1 cellular context compared by ENCODE assay signal in the genomic region with DNA sequence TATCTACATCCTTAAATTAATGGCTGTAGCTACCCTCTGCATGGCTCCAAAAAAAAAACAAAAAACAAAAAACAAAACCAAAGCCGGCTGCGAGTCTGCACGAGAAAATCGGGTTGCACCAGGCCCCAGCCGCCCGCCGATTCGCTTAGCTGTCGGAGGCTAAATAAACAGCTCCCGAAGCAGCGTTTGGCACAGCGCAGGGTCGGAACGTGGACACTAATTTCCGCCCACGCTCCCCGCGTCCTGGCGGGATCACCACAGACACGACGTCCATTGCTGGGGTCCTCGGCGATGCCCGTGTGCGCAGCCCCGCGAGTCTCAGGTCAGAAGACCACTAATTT.
TF ChIP-seq lines count a peak whose summit lies in the region.

No MANE protein-coding gene starts in this region.

TF ChIP-seq in HepG2, 621 proteins besides CTCF, POLR2A, EP300 and RAD21 (continued from another document and continues in another):
- TF ChIP-seq, protein P1, sequence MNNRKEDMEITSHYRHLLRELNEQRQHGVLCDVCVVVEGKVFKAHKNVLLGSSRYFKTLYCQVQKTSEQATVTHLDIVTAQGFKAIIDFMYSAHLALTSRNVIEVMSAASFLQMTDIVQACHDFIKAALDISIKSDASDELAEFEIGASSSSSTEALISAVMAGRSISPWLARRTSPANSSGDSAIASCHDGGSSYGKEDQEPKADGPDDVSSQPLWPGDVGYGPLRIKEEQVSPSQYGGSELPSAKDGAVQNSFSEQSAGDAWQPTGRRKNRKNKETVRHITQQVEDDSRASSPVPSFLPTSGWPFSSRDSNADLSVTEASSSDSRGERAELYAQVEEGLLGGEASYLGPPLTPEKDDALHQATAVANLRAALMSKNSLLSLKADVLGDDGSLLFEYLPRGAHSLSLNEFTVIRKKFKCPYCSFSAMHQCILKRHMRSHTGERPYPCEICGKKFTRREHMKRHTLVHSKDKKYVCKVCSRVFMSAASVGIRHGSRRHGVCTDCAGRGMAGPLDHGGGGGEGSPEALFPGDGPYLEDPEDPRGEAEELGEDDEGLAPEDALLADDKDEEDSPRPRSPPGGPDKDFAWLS (CRISPR knock-in tag; IDR thresholded peaks at IDR 0.05; ENCODE audit: borderline replicate concordance): 0 out of 2 replicates have a peak, but pooled peaks have one; percentile 13
- TF ChIP-seq ZNF274 (CRISPR knock-in tag; IDR thresholded peaks at IDR 0.05): no peak
- TF ChIP-seq, protein P2, sequence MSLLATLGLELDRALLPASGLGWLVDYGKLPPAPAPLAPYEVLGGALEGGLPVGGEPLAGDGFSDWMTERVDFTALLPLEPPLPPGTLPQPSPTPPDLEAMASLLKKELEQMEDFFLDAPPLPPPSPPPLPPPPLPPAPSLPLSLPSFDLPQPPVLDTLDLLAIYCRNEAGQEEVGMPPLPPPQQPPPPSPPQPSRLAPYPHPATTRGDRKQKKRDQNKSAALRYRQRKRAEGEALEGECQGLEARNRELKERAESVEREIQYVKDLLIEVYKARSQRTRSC (CRISPR knock-in tag; IDR thresholded peaks at IDR 0.05; ENCODE audit: low read depth): peak; percentile 80; the same call in 1 of the 2 replicates
- TF ChIP-seq SRY (CRISPR knock-in tag; IDR thresholded peaks at IDR 0.05): no peak
- TF ChIP-seq, protein P3, sequence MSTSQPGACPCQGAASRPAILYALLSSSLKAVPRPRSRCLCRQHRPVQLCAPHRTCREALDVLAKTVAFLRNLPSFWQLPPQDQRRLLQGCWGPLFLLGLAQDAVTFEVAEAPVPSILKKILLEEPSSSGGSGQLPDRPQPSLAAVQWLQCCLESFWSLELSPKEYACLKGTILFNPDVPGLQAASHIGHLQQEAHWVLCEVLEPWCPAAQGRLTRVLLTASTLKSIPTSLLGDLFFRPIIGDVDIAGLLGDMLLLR (CRISPR knock-in tag; IDR thresholded peaks at IDR 0.05): peak; percentile 32; the same call in 1 of the 2 replicates
- TF ChIP-seq CBX5 (CRISPR knock-in tag; IDR thresholded peaks at IDR 0.05; ENCODE audit: borderline replicate concordance): peak; percentile 13; the same call in 1 of the 2 replicates
- no peak for TF ChIP-seq SP4 (CRISPR knock-in tag; IDR thresholded peaks at IDR 0.05)
- no peak for TF ChIP-seq TEAD3 (CRISPR knock-in tag; optimal IDR thresholded peaks at IDR 0.05; ENCODE audit: borderline replicate concordance)
- TF ChIP-seq ZC3H4 (CRISPR knock-in tag; IDR thresholded peaks at IDR 0.05; ENCODE audit: borderline replicate concordance): no peak; the same call in 1 of the 2 replicates
- no peak for TF ChIP-seq ATF7 (IDR thresholded peaks at IDR 0.05)
- no peak for TF ChIP-seq ATF7 (CRISPR knock-in tag; IDR thresholded peaks at IDR 0.05)
- TF ChIP-seq U2AF1 (optimal IDR thresholded peaks at IDR 0.05; ENCODE audit: low read depth, low read length): no peak
- TF ChIP-seq PTBP1 (IDR thresholded peaks at IDR 0.05; ENCODE audit: low read depth, low read length, poor library complexity, severe bottlenecking): peak; percentile 48
- TF ChIP-seq, protein P4, sequence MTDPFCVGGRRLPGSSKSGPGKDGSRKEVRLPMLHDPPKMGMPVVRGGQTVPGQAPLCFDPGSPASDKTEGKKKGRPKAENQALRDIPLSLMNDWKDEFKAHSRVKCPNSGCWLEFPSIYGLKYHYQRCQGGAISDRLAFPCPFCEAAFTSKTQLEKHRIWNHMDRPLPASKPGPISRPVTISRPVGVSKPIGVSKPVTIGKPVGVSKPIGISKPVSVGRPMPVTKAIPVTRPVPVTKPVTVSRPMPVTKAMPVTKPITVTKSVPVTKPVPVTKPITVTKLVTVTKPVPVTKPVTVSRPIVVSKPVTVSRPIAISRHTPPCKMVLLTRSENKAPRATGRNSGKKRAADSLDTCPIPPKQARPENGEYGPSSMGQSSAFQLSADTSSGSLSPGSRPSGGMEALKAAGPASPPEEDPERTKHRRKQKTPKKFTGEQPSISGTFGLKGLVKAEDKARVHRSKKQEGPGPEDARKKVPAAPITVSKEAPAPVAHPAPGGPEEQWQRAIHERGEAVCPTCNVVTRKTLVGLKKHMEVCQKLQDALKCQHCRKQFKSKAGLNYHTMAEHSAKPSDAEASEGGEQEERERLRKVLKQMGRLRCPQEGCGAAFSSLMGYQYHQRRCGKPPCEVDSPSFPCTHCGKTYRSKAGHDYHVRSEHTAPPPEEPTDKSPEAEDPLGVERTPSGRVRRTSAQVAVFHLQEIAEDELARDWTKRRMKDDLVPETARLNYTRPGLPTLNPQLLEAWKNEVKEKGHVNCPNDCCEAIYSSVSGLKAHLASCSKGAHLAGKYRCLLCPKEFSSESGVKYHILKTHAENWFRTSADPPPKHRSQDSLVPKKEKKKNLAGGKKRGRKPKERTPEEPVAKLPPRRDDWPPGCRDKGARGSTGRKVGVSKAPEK (CRISPR knock-in tag; IDR thresholded peaks at IDR 0.05; ENCODE audit: borderline replicate concordance): no peak; the same call in 1 of the 2 replicates
- TF ChIP-seq HMG20B (CRISPR knock-in tag; conservative IDR thresholded peaks at IDR 0.05): no peak
- no peak for TF ChIP-seq TCF7 (IDR thresholded peaks at IDR 0.05; ENCODE audit: low read depth)
- TF ChIP-seq, protein P5, sequence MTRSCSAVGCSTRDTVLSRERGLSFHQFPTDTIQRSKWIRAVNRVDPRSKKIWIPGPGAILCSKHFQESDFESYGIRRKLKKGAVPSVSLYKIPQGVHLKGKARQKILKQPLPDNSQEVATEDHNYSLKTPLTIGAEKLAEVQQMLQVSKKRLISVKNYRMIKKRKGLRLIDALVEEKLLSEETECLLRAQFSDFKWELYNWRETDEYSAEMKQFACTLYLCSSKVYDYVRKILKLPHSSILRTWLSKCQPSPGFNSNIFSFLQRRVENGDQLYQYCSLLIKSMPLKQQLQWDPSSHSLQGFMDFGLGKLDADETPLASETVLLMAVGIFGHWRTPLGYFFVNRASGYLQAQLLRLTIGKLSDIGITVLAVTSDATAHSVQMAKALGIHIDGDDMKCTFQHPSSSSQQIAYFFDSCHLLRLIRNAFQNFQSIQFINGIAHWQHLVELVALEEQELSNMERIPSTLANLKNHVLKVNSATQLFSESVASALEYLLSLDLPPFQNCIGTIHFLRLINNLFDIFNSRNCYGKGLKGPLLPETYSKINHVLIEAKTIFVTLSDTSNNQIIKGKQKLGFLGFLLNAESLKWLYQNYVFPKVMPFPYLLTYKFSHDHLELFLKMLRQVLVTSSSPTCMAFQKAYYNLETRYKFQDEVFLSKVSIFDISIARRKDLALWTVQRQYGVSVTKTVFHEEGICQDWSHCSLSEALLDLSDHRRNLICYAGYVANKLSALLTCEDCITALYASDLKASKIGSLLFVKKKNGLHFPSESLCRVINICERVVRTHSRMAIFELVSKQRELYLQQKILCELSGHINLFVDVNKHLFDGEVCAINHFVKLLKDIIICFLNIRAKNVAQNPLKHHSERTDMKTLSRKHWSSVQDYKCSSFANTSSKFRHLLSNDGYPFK (CRISPR knock-in tag; IDR thresholded peaks at IDR 0.05; ENCODE audit: borderline replicate concordance): peak; percentile 81; the same call in 1 of the 2 replicates
- peak; percentile 87; the same call in 1 of the 2 replicates for TF ChIP-seq KDM5B (CRISPR knock-in tag; IDR thresholded peaks at IDR 0.05; ENCODE audit: borderline replicate concordance)
- peak; percentile 94; the same call in 1 of the 2 replicates for TF ChIP-seq ZNF598 (CRISPR knock-in tag; IDR thresholded peaks at IDR 0.05; ENCODE audit: borderline replicate concordance)
- TF ChIP-seq, protein P6, sequence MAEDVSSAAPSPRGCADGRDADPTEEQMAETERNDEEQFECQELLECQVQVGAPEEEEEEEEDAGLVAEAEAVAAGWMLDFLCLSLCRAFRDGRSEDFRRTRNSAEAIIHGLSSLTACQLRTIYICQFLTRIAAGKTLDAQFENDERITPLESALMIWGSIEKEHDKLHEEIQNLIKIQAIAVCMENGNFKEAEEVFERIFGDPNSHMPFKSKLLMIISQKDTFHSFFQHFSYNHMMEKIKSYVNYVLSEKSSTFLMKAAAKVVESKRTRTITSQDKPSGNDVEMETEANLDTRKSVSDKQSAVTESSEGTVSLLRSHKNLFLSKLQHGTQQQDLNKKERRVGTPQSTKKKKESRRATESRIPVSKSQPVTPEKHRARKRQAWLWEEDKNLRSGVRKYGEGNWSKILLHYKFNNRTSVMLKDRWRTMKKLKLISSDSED (CRISPR knock-in tag; IDR thresholded peaks at IDR 0.05): no peak
- no peak for TF ChIP-seq KDM1A (CRISPR knock-in tag; IDR thresholded peaks at IDR 0.05)
- TF ChIP-seq, protein P7, sequence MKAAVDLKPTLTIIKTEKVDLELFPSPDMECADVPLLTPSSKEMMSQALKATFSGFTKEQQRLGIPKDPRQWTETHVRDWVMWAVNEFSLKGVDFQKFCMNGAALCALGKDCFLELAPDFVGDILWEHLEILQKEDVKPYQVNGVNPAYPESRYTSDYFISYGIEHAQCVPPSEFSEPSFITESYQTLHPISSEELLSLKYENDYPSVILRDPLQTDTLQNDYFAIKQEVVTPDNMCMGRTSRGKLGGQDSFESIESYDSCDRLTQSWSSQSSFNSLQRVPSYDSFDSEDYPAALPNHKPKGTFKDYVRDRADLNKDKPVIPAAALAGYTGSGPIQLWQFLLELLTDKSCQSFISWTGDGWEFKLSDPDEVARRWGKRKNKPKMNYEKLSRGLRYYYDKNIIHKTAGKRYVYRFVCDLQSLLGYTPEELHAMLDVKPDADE (CRISPR knock-in tag; IDR thresholded peaks at IDR 0.05): 0 out of 2 replicates have a peak, but pooled peaks have one; percentile 9
- TF ChIP-seq ZNF230 (CRISPR knock-in tag; IDR thresholded peaks at IDR 0.05): 0 out of 2 replicates have a peak, but pooled peaks have one; percentile 41
- peak; percentile 54; the same call in 1 of the 2 replicates for TF ChIP-seq GFI1 (CRISPR knock-in tag; IDR thresholded peaks at IDR 0.05; ENCODE audit: borderline replicate concordance)
- TF ChIP-seq RXRA (CRISPR knock-in tag; IDR thresholded peaks at IDR 0.05): no peak
- no peak for TF ChIP-seq ZNF224 (CRISPR knock-in tag; IDR thresholded peaks at IDR 0.05)
- peak; percentile 74; the same call in 1 of the 2 replicates for TF ChIP-seq WIZ (CRISPR knock-in tag; IDR thresholded peaks at IDR 0.05)
- TF ChIP-seq TMF1 (CRISPR knock-in tag; IDR thresholded peaks at IDR 0.05; ENCODE audit: low read depth): no peak
- TF ChIP-seq KLF13 (CRISPR knock-in tag; IDR thresholded peaks at IDR 0.05): no peak
- no peak for TF ChIP-seq ZNF431 (CRISPR knock-in tag; IDR thresholded peaks at IDR 0.05; ENCODE audit: borderline replicate concordance, low read depth)
- no peak for TF ChIP-seq CEBPG (CRISPR knock-in tag; IDR thresholded peaks at IDR 0.05)
- 0 out of 2 replicates have a peak, but pooled peaks have one; percentile 54 for TF ChIP-seq ZNF782 (CRISPR knock-in tag; IDR thresholded peaks at IDR 0.05; ENCODE audit: borderline replicate concordance)
- TF ChIP-seq ZNF256 (CRISPR knock-in tag; conservative IDR thresholded peaks at IDR 0.05): 0 out of 2 replicates have a peak, but pooled peaks have one; percentile 10
- TF ChIP-seq, protein P8, sequence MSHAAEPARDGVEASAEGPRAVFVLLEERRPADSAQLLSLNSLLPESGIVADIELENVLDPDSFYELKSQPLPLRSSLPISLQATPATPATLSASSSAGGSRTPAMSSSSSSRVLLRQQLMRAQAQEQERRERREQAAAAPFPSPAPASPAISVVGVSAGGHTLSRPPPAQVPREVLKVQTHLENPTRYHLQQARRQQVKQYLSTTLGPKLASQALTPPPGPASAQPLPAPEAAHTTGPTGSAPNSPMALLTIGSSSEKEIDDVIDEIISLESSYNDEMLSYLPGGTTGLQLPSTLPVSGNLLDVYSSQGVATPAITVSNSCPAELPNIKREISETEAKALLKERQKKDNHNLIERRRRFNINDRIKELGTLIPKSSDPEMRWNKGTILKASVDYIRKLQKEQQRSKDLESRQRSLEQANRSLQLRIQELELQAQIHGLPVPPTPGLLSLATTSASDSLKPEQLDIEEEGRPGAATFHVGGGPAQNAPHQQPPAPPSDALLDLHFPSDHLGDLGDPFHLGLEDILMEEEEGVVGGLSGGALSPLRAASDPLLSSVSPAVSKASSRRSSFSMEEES (CRISPR knock-in tag; IDR thresholded peaks at IDR 0.05): no peak
- TF ChIP-seq BRCA1 (CRISPR knock-in tag; IDR thresholded peaks at IDR 0.05): no peak
- no peak for TF ChIP-seq ZBTB21 (CRISPR knock-in tag; IDR thresholded peaks at IDR 0.05)
- TF ChIP-seq, protein P9, sequence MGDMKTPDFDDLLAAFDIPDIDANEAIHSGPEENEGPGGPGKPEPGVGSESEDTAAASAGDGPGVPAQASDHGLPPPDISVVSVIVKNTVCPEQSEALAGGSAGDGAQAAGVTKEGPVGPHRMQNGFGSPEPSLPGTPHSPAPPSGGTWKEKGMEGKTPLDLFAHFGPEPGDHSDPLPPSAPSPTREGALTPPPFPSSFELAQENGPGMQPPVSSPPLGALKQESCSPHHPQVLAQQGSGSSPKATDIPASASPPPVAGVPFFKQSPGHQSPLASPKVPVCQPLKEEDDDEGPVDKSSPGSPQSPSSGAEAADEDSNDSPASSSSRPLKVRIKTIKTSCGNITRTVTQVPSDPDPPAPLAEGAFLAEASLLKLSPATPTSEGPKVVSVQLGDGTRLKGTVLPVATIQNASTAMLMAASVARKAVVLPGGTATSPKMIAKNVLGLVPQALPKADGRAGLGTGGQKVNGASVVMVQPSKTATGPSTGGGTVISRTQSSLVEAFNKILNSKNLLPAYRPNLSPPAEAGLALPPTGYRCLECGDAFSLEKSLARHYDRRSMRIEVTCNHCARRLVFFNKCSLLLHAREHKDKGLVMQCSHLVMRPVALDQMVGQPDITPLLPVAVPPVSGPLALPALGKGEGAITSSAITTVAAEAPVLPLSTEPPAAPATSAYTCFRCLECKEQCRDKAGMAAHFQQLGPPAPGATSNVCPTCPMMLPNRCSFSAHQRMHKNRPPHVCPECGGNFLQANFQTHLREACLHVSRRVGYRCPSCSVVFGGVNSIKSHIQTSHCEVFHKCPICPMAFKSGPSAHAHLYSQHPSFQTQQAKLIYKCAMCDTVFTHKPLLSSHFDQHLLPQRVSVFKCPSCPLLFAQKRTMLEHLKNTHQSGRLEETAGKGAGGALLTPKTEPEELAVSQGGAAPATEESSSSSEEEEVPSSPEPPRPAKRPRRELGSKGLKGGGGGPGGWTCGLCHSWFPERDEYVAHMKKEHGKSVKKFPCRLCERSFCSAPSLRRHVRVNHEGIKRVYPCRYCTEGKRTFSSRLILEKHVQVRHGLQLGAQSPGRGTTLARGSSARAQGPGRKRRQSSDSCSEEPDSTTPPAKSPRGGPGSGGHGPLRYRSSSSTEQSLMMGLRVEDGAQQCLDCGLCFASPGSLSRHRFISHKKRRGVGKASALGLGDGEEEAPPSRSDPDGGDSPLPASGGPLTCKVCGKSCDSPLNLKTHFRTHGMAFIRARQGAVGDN (CRISPR knock-in tag; IDR thresholded peaks at IDR 0.05): no peak
- TF ChIP-seq ZNF777 (CRISPR knock-in tag; IDR thresholded peaks at IDR 0.05): peak; percentile 59; the same call in 1 of the 2 replicates
- no peak for TF ChIP-seq BRD4 (CRISPR knock-in tag; IDR thresholded peaks at IDR 0.05)
- TF ChIP-seq ZIK1 (CRISPR knock-in tag; IDR thresholded peaks at IDR 0.05; ENCODE audit: borderline replicate concordance, low read depth): peak; percentile 8; the same call in 1 of the 2 replicates
- TF ChIP-seq FOXO1 (CRISPR knock-in tag; IDR thresholded peaks at IDR 0.05): peak; percentile 17; the same call in 1 of the 2 replicates
- TF ChIP-seq, protein P10, sequence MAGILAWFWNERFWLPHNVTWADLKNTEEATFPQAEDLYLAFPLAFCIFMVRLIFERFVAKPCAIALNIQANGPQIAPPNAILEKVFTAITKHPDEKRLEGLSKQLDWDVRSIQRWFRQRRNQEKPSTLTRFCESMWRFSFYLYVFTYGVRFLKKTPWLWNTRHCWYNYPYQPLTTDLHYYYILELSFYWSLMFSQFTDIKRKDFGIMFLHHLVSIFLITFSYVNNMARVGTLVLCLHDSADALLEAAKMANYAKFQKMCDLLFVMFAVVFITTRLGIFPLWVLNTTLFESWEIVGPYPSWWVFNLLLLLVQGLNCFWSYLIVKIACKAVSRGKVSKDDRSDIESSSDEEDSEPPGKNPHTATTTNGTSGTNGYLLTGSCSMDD (CRISPR knock-in tag; IDR thresholded peaks at IDR 0.05): no peak
- TF ChIP-seq ZNF841 (CRISPR knock-in tag; IDR thresholded peaks at IDR 0.05; ENCODE audit: borderline replicate concordance): 0 out of 2 replicates have a peak, but pooled peaks have one; percentile 65
